ENCODE assay signal across 8 cellular contexts in genomic region chr13:28423010-28423409, GRCh38.
DNase-seq lines count a peak whose midpoint lies in the region; ATAC-seq lines count a peak whose summit lies in the region.

No MANE protein-coding gene starts in this region.

- peaks cover 19% of the 10 kb centered on the region for H3K36me3 Mint-ChIP-seq in activated T-helper 1 cell treated with anti-CD3 and anti-CD28 coated beads, Interleukin-12 subunit alpha, Interleukin-12 subunit beta, Interleukin-2, Interleukin-4 antibody, amounts not matched to agents 30 ng/mL and 10 ng/mL and 1 ng/mL, durations not matched to agents 14 hours and 24 hours and 36 hours (ENCODE audit: low read depth)

- peak; percentile 73 for ATAC-seq in HG03135 (IDR thresholded peaks at IDR 0.05; ENCODE audit: unreplicated experiment)

- H3K9me3 Mint-ChIP-seq in activated T-helper 1 cell treated with anti-CD3 and anti-CD28 coated beads, Interleukin-12 subunit alpha, Interleukin-12 subunit beta, Interleukin-2, Interleukin-4 antibody, amounts not matched to agents 30 ng/mL and 10 ng/mL and 1 ng/mL, durations not matched to agents 14 hours and 24 hours and 36 hours: no peaks in the 10 kb centered on the region

- no peak overlapping the region for H3K4me3 Mint-ChIP-seq in activated T-helper 1 cell treated with anti-CD3 and anti-CD28 coated beads, Interleukin-12 subunit alpha, Interleukin-12 subunit beta, Interleukin-2, Interleukin-4 antibody, amounts not matched to agents 30 ng/mL and 10 ng/mL and 1 ng/mL, durations not matched to agents 14 hours and 24 hours and 36 hours

- peak; percentile 11 for DNase-seq in activated T-cell treated with anti-CD3 and anti-CD28 coated beads for 48 hours (ENCODE audit: low read depth)
- DNase-seq in activated T-cell treated with anti-CD3 and anti-CD28 coated beads, Interleukin-2, amount 50 U/mL, for 1 hour: no peak
- DNase-seq in activated T-helper 1 cell treated with anti-CD3 and anti-CD28 coated beads, Interleukin-12 subunit alpha, Interleukin-12 subunit beta, Interleukin-2, Interleukin-4 antibody, amounts not matched to agents 30 ng/mL and 10 ng/mL and 1 ng/mL, durations not matched to agents 14 hours and 24 hours and 36 hours (ENCODE audit: low spot score): peak; percentile 4
- peak; percentile 16 to 18 for DNase-seq in stimulated activated CD8-positive, alpha-beta memory T cell treated with anti-CD3 and anti-CD28 coated beads, Interleukin-15, amount 100 ng/mL, for 48 hours (ENCODE audit: low read depth in 2 of 2)
- DNase-seq in NCI-H748 treated with DMSO at 0.1 percent for 48 hours (lab: John Stamatoyannopoulos, UW): no peak
- DNase-seq in NCI-H2081 treated with DMSO at 0.1 percent for 48 hours (lab: John Stamatoyannopoulos, UW): no peak
- no peak for DNase-seq in NCI-H2171 treated with DMSO at 0.1 percent for 48 hours (lab: John Stamatoyannopoulos, UW)

- intact Hi-C loops in activated T-helper 1 cell treated with anti-CD3 and anti-CD28 coated beads, Interleukin-12 subunit alpha, Interleukin-12 subunit beta, Interleukin-2, Interleukin-4 antibody, amounts not matched to agents 30 ng/mL and 10 ng/mL and 1 ng/mL, durations not matched to agents 14 hours and 24 hours and 36 hours (cut with micrococcal nuclease): no loop called here

- H3K4me1 Mint-ChIP-seq in activated T-helper 1 cell treated with anti-CD3 and anti-CD28 coated beads, Interleukin-12 subunit alpha, Interleukin-12 subunit beta, Interleukin-2, Interleukin-4 antibody, amounts not matched to agents 30 ng/mL and 10 ng/mL and 1 ng/mL, durations not matched to agents 14 hours and 24 hours and 36 hours (ENCODE audit: low read depth): peaks cover 18% of the 10 kb centered on the region

- H3K27me3 Mint-ChIP-seq in activated T-helper 1 cell treated with anti-CD3 and anti-CD28 coated beads, Interleukin-12 subunit alpha, Interleukin-12 subunit beta, Interleukin-2, Interleukin-4 antibody, amounts not matched to agents 30 ng/mL and 10 ng/mL and 1 ng/mL, durations not matched to agents 14 hours and 24 hours and 36 hours (ENCODE audit: insufficient read depth): peaks cover 2% of the 10 kb centered on the region

- no peak overlapping the region for H3K27ac Mint-ChIP-seq in activated T-helper 1 cell treated with anti-CD3 and anti-CD28 coated beads, Interleukin-12 subunit alpha, Interleukin-12 subunit beta, Interleukin-2, Interleukin-4 antibody, amounts not matched to agents 30 ng/mL and 10 ng/mL and 1 ng/mL, durations not matched to agents 14 hours and 24 hours and 36 hours

Comparison
In these comparisons a context has a peak if more than half of its experiments do, and no peak if none do; other contexts are left out.
1. DNase-seq: peak in activated T-cell treated with anti-CD3 and anti-CD28 coated beads for 48 hours (single experiment), activated T-helper 1 cell treated with anti-CD3 and anti-CD28 coated beads, Interleukin-12 subunit alpha, Interleukin-12 subunit beta, Interleukin-2, Interleukin-4 antibody, amounts not matched to agents 30 ng/mL and 10 ng/mL and 1 ng/mL, durations not matched to agents 14 hours and 24 hours and 36 hours (single experiment) and stimulated activated CD8-positive, alpha-beta memory T cell treated with anti-CD3 and anti-CD28 coated beads, Interleukin-15, amount 100 ng/mL, for 48 hours (2 of 2); none in activated T-cell treated with anti-CD3 and anti-CD28 coated beads, Interleukin-2, amount 50 U/mL, for 1 hour (single experiment), NCI-H748 treated with DMSO at 0.1 percent for 48 hours (single experiment), NCI-H2081 treated with DMSO at 0.1 percent for 48 hours (single experiment) and NCI-H2171 treated with DMSO at 0.1 percent for 48 hours (single experiment).